8 cellular contexts compared by ENCODE assay signal in genomic region chr14:96039633-96040311, GRCh38. TPM values are rescaled to one million over a fixed set of nuclear protein-coding genes. Genes with fewer than 3 reads are reported as not detected.
DNase-seq lines count a peak whose midpoint lies in the region; ATAC-seq, FAIRE-seq and TF ChIP-seq lines count a peak whose summit lies in the region.

No MANE protein-coding gene starts in this region.

- DNase-seq in A549 (ENCODE audit: low read depth in 1 of 2, low spot score in 1 of 2) (peak; percentile 18 to 24), GM13977 (ENCODE audit: low spot score) (no peak), RWPE2 (ENCODE audit: low spot score) (no peak), dermis blood vessel endothelial cell (peak; percentile 4), lower lobe of right lung (peak; percentile 55), OCI-M2 (lab: John Stamatoyannopoulos, UW; ENCODE audit: unreplicated experiment) (no peak)

- CTCF ChIA-PET in A549 (lab: Yijun Ruan, JAX), result interaction anchor here (0.6 to 2.6 kb wide), 14 partner anchors 8 to 597 kb away, joined by 3 to 7 read pairs (median 3); no protein-coding TSS in a partner anchor

- ATAC-seq in A549 (peak; percentile 20 to 45; a peak in 5 of 6 replicates), RWPE2 (ENCODE audit: low read depth) (peak; percentile 6; the same call in 2 of the 3 replicates), lower lobe of right lung (peak; percentile 46 to 49), HG03108 (IDR thresholded peaks at IDR 0.05; ENCODE audit: unreplicated experiment) (no peak)

- peaks cover 47% of the 10 kb centered on the region for H3K27me3 ChIP-seq in RWPE2 (ENCODE audit: insufficient read depth, poor library complexity, severe bottlenecking)
- H3K27me3 ChIP-seq in lower lobe of right lung (ENCODE audit: low read depth), result peaks cover 6% of the 10 kb centered on the region

- in situ Hi-C loops in GM13977 (cut with MboI; ENCODE audit: low pct_unique_long_range_greater_than_20kb, low sequenced_read_pairs, unreplicated experiment), result no loop called here

- TF ChIP-seq RAD21 in A549 (conservative IDR thresholded peaks at IDR 0.05 in 1 of 2, IDR thresholded peaks at IDR 0.05 in 1 of 2), result no peak

- TF ChIP-seq CTCF in A549 (IDR thresholded peaks at IDR 0.05) (peak; percentile 31), GM13977 (IDR thresholded peaks at IDR 0.05; ENCODE audit: extremely low read depth, insufficient read depth, missing control alignments) (peak; percentile 17), RWPE2 (IDR thresholded peaks at IDR 0.05; ENCODE audit: poor library complexity, severe bottlenecking) (peak; percentile 35), lower lobe of right lung (IDR thresholded peaks at IDR 0.05) (peak; percentile 12)

- TF ChIP-seq POLR2A in A549 (IDR thresholded peaks at IDR 0.05; ENCODE audit: low read length), result no peak

- TF ChIP-seq EP300 in A549 (IDR thresholded peaks at IDR 0.05), result no peak

- POLR2A ChIA-PET in A549 (lab: Yijun Ruan, JAX), result no interaction called here

- H3K9me3 ChIP-seq in A549 (no peaks in the 10 kb centered on the region), RWPE2 (ENCODE audit: severe bottlenecking) (no peaks in the 10 kb centered on the region), lower lobe of right lung (no peaks in the 10 kb centered on the region)

- 0% methylated on average over 1 of the region's 56 CpGs for WGBS in A549 (ENCODE audit: missing lambda C conversion rate)

- no peaks in the 10 kb centered on the region for H3K36me3 ChIP-seq in RWPE2 (ENCODE audit: low read depth)
- no peaks in the 10 kb centered on the region for H3K36me3 ChIP-seq in lower lobe of right lung

- peak overlapping the region; percentile 93 for H3K4me2 ChIP-seq in A549

- H3K4me3 ChIP-seq in A549 (peak overlapping the region; percentile 87), RWPE2 (ENCODE audit: severe bottlenecking) (peak overlapping the region; percentile 38), lower lobe of right lung (peak overlapping the region; percentile 87)

- peaks cover 16% of the 10 kb centered on the region; the same call in 2 of the 3 replicates for H3K4me1 ChIP-seq in A549
- H3K4me1 ChIP-seq in RWPE2 (ENCODE audit: insufficient read depth, poor library complexity, severe bottlenecking), result no peaks in the 10 kb centered on the region
- peaks cover 26% of the 10 kb centered on the region for H3K4me1 ChIP-seq in lower lobe of right lung

- FAIRE-seq in A549 (lab: Jason Lieb, UNC), result no peak

- intact Hi-C loops in lower lobe of right lung (cut with DNase I), result no loop called here

- H3K27ac ChIP-seq in A549, result peak overlapping the region; percentile 84 to 92
- H3K27ac ChIP-seq in RWPE2 (ENCODE audit: poor library complexity, severe bottlenecking), result no peak overlapping the region
- peak overlapping the region; percentile 84 for H3K27ac ChIP-seq in lower lobe of right lung
- peak overlapping the region; percentile 71 for H3K27ac ChIP-seq in temporal lobe (ENCODE audit: low read depth, low read length)

TF ChIP-seq in A549, 52 proteins besides CTCF, POLR2A, EP300 and RAD21:
- peak; percentile 33; the same call in 1 of the 2 replicates for TF ChIP-seq MAX (IDR thresholded peaks at IDR 0.05)
- TF ChIP-seq RARB (CRISPR knock-in tag; IDR thresholded peaks at IDR 0.05), result no peak
- peak; percentile 38; the same call in 1 of the 2 replicates for TF ChIP-seq E2F6 (IDR thresholded peaks at IDR 0.05; ENCODE audit: borderline replicate concordance, low read depth)
- TF ChIP-seq RNF2 (IDR thresholded peaks at IDR 0.05; ENCODE audit: borderline replicate concordance, low read depth), result peak; percentile 34; the same call in 1 of the 2 replicates

RNA-seq across cellular contexts. Expression of gene C14orf132, which starts 0.6 kb away (rescaled TPM):
- polyA plus RNA-seq in A549 (2011; rRNA removed) (4.6 and 5.4 TPM in 2 replicates), A549 (2017; fragmentation: RNase III; extraction: RNeasy Plus Mini Kit Qiagen cat#74134 plus additional on column Dnase treatment) (5.7 to 11.7 TPM (median 8.5 TPM) in 3 replicates)
- polyA plus RNA-seq in A549 (2012; cell fraction: cytosol; rRNA removed), result 1.5 and 2.6 TPM in 2 replicates
- polyA plus RNA-seq in A549 (2012; cell fraction: nucleus; rRNA removed), result 1.8 and 3.0 TPM in 2 replicates
- polyA minus RNA-seq in A549 (2011; rRNA and poly(A)+ RNA removed), result 3.1 and 3.9 TPM in 2 replicates
- total RNA-seq in dermis blood vessel endothelial cell (2.8 and 3.7 TPM in 2 replicates), lower lobe of right lung (44.8 TPM), temporal lobe (41.8 TPM)

Comparison
In these comparisons a context has a peak if more than half of its experiments do, and no peak if none do; other contexts are left out.
1. DNase-seq: peak in A549 (2 of 2), dermis blood vessel endothelial cell (single experiment) and lower lobe of right lung (single experiment); none in GM13977 (single experiment), RWPE2 (single experiment) and OCI-M2 (single experiment).
2. Peak in every context shown above with its lines, with median percentiles within 50 percentile points of each other: H3K4me3 ChIP-seq and CTCF ChIP-seq.